Comparison of ENCODE assay signal across 8 cellular contexts in the genomic region with DNA sequence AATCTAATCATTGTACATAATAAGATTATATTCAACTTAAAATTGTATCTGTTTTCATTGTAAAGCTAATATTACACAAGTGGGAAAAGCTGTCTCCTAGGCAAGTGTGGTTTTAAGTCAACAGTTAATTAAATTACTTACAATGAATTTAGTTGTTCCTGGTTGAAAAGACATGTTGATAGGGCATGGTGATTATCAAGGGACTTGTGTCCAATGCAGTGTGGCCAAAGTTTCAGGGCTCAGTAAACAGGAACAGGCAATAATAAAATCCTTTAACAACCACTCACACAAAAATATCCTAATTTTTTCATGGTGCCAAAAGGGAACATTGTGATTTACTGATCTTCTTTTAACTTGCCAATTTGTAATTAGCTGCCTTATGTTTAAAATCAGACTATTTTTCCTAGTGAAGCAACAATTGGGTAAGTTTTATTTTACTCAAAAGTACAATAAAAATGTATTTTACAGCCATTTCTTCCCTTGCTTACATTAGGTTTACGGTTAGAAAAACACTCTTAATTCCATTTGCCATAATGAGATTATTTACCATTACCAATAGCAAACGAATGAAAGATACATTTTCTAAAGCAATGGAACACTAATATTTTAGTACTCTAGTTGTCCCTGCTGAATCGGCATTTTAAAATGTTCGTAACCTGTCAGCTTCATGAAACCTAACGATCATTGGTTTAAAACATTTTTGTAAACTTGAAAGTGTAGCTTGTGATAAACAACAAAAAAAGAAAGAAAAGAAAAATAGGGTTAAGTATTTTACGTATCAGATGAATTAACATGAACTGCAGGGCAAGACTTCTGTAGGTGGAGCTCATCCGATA. TPM values are rescaled to one million over a fixed set of nuclear protein-coding genes. Genes with fewer than 3 reads are reported as not detected.
DNase-seq lines count a peak whose midpoint lies in the region; ATAC-seq, FAIRE-seq and TF ChIP-seq lines count a peak whose summit lies in the region.

No MANE protein-coding gene starts in this region.

- H3K9ac ChIP-seq in HepG2 (ENCODE audit: insufficient read depth, low read depth, low read length), result peak overlapping the region; percentile 50

- no TSS peak for BruUV-seq in HepG2 (replicated peaks; lab: Mats Ljungman, UMichigan)

- no peak overlapping the region for H3K4me3 Mint-ChIP-seq in activated naive CD4-positive, alpha-beta T cell treated with anti-CD3 and anti-CD28 coated beads, Interleukin-2, amount 50 U/mL, for 24 hours

- H3K79me2 ChIP-seq in HepG2 (ENCODE audit: insufficient read depth, low read length), result peaks cover 25% of the 10 kb centered on the region

- H3K27ac ChIP-seq in WERI-Rb-1 (peak overlapping the region; percentile 97), HepG2 (ENCODE audit: extremely low read length, insufficient read depth, low read length) (peak overlapping the region; percentile 64)

- DNase-seq in activated naive CD4-positive, alpha-beta T cell treated with anti-CD3 and anti-CD28 coated beads, Interleukin-2, amount 50 U/mL, for 16 hours, result no peak
- DNase-seq in WERI-Rb-1, result no peak
- no peak for DNase-seq in HepG2 (ENCODE audit: low spot score)
- no peak for DNase-seq in urothelium cell line (ENCODE audit: low spot score)
- DNase-seq in stimulated activated naive CD4-positive, alpha-beta T cell (lab: John Stamatoyannopoulos, UW), result no peak

- TF ChIP-seq CTCF in WERI-Rb-1 (IDR thresholded peaks at IDR 0.05; ENCODE audit: low read depth, low read length), result no peak
- TF ChIP-seq CTCF in HepG2 (CRISPR knock-in tag; IDR thresholded peaks at IDR 0.05), result no peak

- intact Hi-C loops in HepG2 (cut with micrococcal nuclease; ENCODE audit: unreplicated experiment), result loop anchor here (1.0 to 5.0 kb wide), 3 partner anchors 67 to 179 kb away; no protein-coding TSS in a partner anchor

- H3K4me3 ChIP-seq in WERI-Rb-1 (ENCODE audit: low read depth, low read length), result peak overlapping the region; percentile 76
- H3K4me3 ChIP-seq in HepG2 (replicated peaks in 1 of 3; ENCODE audit: insufficient read depth in 1 of 3, low read depth in 2 of 3, low read length in 3 of 3), result peak overlapping the region; percentile 32 to 71 (median 61)

- FAIRE-seq in HepG2 (lab: Jason Lieb, UNC) (no peak), urothelium cell line (lab: Jason Lieb, UNC) (peak; percentile 35)

- in situ Hi-C loops in HepG2 (cut with HindIII; ENCODE audit: extremely low pct_ligation_motif_present, low pct_unique_long_range_greater_than_20kb), result loop anchor here (5.0 to 10.0 kb wide), 2 partner anchors 136 to 178 kb away; no protein-coding TSS in a partner anchor

- POLR2A ChIA-PET in HepG2 (lab: Yijun Ruan, JAX), result interaction anchor here (0.5 to 3.2 kb wide), 11 partner anchors 12 to 179 kb away, joined by 3 to 42 read pairs (median 4); no protein-coding TSS in a partner anchor

- WGBS in HepG2 (ENCODE audit: low lambda C conversion rate), result 3% methylated on average over 7 of the region's 7 CpGs

- peaks cover 24% of the 10 kb centered on the region for H4K20me1 ChIP-seq in HepG2 (ENCODE audit: insufficient read depth, low read length)

- no peak for TF ChIP-seq EP300 in HepG2 (IDR thresholded peaks at IDR 0.05; ENCODE audit: low read depth in 2 of 2, low read length in 2 of 2)
- no peak for TF ChIP-seq EP300 in HepG2 (CRISPR knock-in tag; IDR thresholded peaks at IDR 0.05; ENCODE audit: borderline replicate concordance)

- peak overlapping the region; percentile 94 for H3K4me2 ChIP-seq in HepG2 (ENCODE audit: low read depth, low read length)

- no peak for ATAC-seq in HepG2
- ATAC-seq in GM21825 (IDR thresholded peaks at IDR 0.05; ENCODE audit: unreplicated experiment), result no peak
- ATAC-seq in HG02852 (IDR thresholded peaks at IDR 0.05; ENCODE audit: unreplicated experiment), result no peak

- H3K27me3 Mint-ChIP-seq in activated naive CD4-positive, alpha-beta T cell treated with anti-CD3 and anti-CD28 coated beads, Interleukin-2, amount 50 U/mL, for 24 hours, result no peaks in the 10 kb centered on the region

- peaks cover 11% of the 10 kb centered on the region for H3K4me1 Mint-ChIP-seq in activated naive CD4-positive, alpha-beta T cell treated with anti-CD3 and anti-CD28 coated beads, Interleukin-2, amount 50 U/mL, for 24 hours

- H3K36me3 Mint-ChIP-seq in activated naive CD4-positive, alpha-beta T cell treated with anti-CD3 and anti-CD28 coated beads, Interleukin-2, amount 50 U/mL, for 24 hours, result peaks cover 2% of the 10 kb centered on the region

- H3K36me3 ChIP-seq in WERI-Rb-1 (peaks cover 15% of the 10 kb centered on the region), HepG2 (replicated peaks in 1 of 2; ENCODE audit: control insufficient read depth in 1 of 2, insufficient read depth in 2 of 2, low read length in 2 of 2) (no peaks in the 10 kb centered on the region)

- TF ChIP-seq POLR2A in HepG2 (IDR thresholded peaks at IDR 0.05; ENCODE audit: insufficient read depth in 1 of 2, low read depth in 2 of 2, low read length in 2 of 2), result no peak

- TF ChIP-seq RAD21 in HepG2 (CRISPR knock-in tag; IDR thresholded peaks at IDR 0.05), result no peak

- H3K27ac Mint-ChIP-seq in activated naive CD4-positive, alpha-beta T cell treated with anti-CD3 and anti-CD28 coated beads, Interleukin-2, amount 50 U/mL, for 24 hours, result peak overlapping the region; percentile 30

- H3K27me3 ChIP-seq in WERI-Rb-1 (ENCODE audit: insufficient read depth, low read depth, severe bottlenecking), result no peaks in the 10 kb centered on the region
- H3K27me3 ChIP-seq in HepG2 (ENCODE audit: control insufficient read depth in 1 of 2, insufficient read depth in 2 of 2, low read length in 2 of 2), result no peaks in the 10 kb centered on the region; a peak in 1 of 5 replicates

- peaks cover 16% of the 10 kb centered on the region for H3K4me1 ChIP-seq in HepG2 (ENCODE audit: insufficient read depth, low read length)

- CTCF ChIA-PET in HepG2 (lab: Yijun Ruan, JAX; ENCODE audit: low intra/inter-chr PET ratio, low total read pairs), result interaction anchor here (1.9 to 3.4 kb wide), 3 partner anchors 136 to 180 kb away, joined by 15 to 28 read pairs (median 26); no protein-coding TSS in a partner anchor

- H2AFZ ChIP-seq in HepG2 (ENCODE audit: low read length), result peak overlapping the region; percentile 91

- H3K9me3 Mint-ChIP-seq in activated naive CD4-positive, alpha-beta T cell treated with anti-CD3 and anti-CD28 coated beads, Interleukin-2, amount 50 U/mL, for 24 hours, result no peaks in the 10 kb centered on the region

- H3K9me3 ChIP-seq in WERI-Rb-1 (ENCODE audit: severe bottlenecking), result no peaks in the 10 kb centered on the region
- H3K9me3 ChIP-seq in HepG2 (ENCODE audit: low read length), result no peaks in the 10 kb centered on the region

TF ChIP-seq in HepG2, 621 proteins besides CTCF, POLR2A, EP300 and RAD21:
- TF ChIP-seq ZFP82 (CRISPR knock-in tag; IDR thresholded peaks at IDR 0.05; ENCODE audit: borderline replicate concordance) (0 out of 2 replicates have a peak, but pooled peaks have one; percentile 6), ZSCAN30 (CRISPR knock-in tag; IDR thresholded peaks at IDR 0.05) (peak; percentile 39; the same call in 1 of the 2 replicates), ZNF841 (CRISPR knock-in tag; IDR thresholded peaks at IDR 0.05; ENCODE audit: borderline replicate concordance) (no peak), NFIB (CRISPR knock-in tag; IDR thresholded peaks at IDR 0.05; ENCODE audit: borderline replicate concordance) (no peak), MAFF (IDR thresholded peaks at IDR 0.05; ENCODE audit: low read depth, low read length) (peak; percentile 24; the same call in 1 of the 2 replicates), ZMAT3 (CRISPR knock-in tag; conservative IDR thresholded peaks at IDR 0.05) (peak; percentile 2; the same call in 1 of the 2 replicates), MAFK (conservative IDR thresholded peaks at IDR 0.05 in 1 of 2, IDR thresholded peaks at IDR 0.05 in 1 of 2; ENCODE audit: low read length in 2 of 2) (peak; percentile 52 to 62), ATF1 (CRISPR knock-in tag; IDR thresholded peaks at IDR 0.05) (0 out of 2 replicates have a peak, but pooled peaks have one; percentile 13), ZNF777 (CRISPR knock-in tag; IDR thresholded peaks at IDR 0.05) (no peak), ZNF749 (CRISPR knock-in tag; IDR thresholded peaks at IDR 0.05; ENCODE audit: borderline replicate concordance) (no peak), ZNF720 (CRISPR knock-in tag; IDR thresholded peaks at IDR 0.05) (no peak)
- TF ChIP-seq, protein P1, sequence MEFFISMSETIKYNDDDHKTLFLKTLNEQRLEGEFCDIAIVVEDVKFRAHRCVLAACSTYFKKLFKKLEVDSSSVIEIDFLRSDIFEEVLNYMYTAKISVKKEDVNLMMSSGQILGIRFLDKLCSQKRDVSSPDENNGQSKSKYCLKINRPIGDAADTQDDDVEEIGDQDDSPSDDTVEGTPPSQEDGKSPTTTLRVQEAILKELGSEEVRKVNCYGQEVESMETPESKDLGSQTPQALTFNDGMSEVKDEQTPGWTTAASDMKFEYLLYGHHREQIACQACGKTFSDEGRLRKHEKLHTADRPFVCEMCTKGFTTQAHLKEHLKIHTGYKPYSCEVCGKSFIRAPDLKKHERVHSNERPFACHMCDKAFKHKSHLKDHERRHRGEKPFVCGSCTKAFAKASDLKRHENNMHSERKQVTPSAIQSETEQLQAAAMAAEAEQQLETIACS (CRISPR knock-in tag; IDR thresholded peaks at IDR 0.05), result no peak
TF ChIP-seq in HepG2: peak in this region for 6.

RNA-seq across cellular contexts. Expression of a gene that starts 1.8 kb away (rescaled TPM):
- 31.1 and 55.4 TPM in 2 replicates for total RNA-seq in HepG2 (2016; rRNA removed; fragmentation: Illumina TruSeq; extraction: Trizol)
- total RNA-seq in HepG2 (2016; cell fraction: cytosol; rRNA removed; fragmentation: Illumina TruSeq; extraction: Trizol; ENCODE audit: low read depth), result 6.9 and 7.5 TPM in 2 replicates
- total RNA-seq in HepG2 (2016; cell fraction: insoluble cytoplasmic fraction; rRNA removed; fragmentation: Illumina TruSeq; extraction: Trizol), result 30.0 and 49.7 TPM in 2 replicates
- 13.9 and 14.6 TPM in 2 replicates for total RNA-seq in HepG2 (2016; cell fraction: membrane; rRNA removed; fragmentation: Illumina TruSeq; extraction: Trizol)
- 64.2 and 67.8 TPM in 2 replicates for total RNA-seq in HepG2 (2016; cell fraction: nucleus; rRNA removed; fragmentation: Illumina TruSeq; extraction: Trizol)
- 54.8 and 63.6 TPM in 2 replicates for polyA plus RNA-seq in HepG2 (2011; rRNA removed)
- 42.4 and 52.8 TPM in 2 replicates for polyA plus RNA-seq in HepG2 (2011; cell fraction: cytosol; rRNA removed)
- polyA plus RNA-seq in HepG2 (2011; cell fraction: nucleus; rRNA removed), result 73.1 and 75.6 TPM in 2 replicates
- polyA plus RNA-seq in HepG2 (2012), result 62.3 and 73.2 TPM in 2 replicates
- 0.92 and 0.94 TPM in 2 replicates for polyA plus RNA-seq in HepG2 (2016; cell fraction: cytosol; fragmentation: Illumina TruSeq; extraction: Trizol; ENCODE audit: low read depth)
- 35.7 and 39.9 TPM in 2 replicates for polyA plus RNA-seq in HepG2 (2016; cell fraction: insoluble cytoplasmic fraction; fragmentation: Illumina TruSeq; extraction: Trizol; ENCODE audit: low read depth)
- polyA plus RNA-seq in HepG2 (2016; cell fraction: membrane; fragmentation: Illumina TruSeq; extraction: Trizol; ENCODE audit: low read depth), result 2.2 and 4.7 TPM in 2 replicates
- polyA plus RNA-seq in HepG2 (2016; cell fraction: nucleus; fragmentation: Illumina TruSeq; extraction: Trizol; ENCODE audit: insufficient read depth, low read depth), result 39.9 and 51.6 TPM in 2 replicates
- polyA minus RNA-seq in HepG2 (2011; rRNA and poly(A)+ RNA removed; ENCODE audit: low replicate concordance), result 231 and 292 TPM in 2 replicates
- 157 and 213 TPM in 2 replicates for polyA minus RNA-seq in HepG2 (2011; cell fraction: cytosol; rRNA and poly(A)+ RNA removed)
- 269 and 312 TPM in 2 replicates for polyA minus RNA-seq in HepG2 (2011; cell fraction: nucleus; rRNA and poly(A)+ RNA removed)
